16 cellular contexts compared by ENCODE assay signal in genomic region chr4:15672096-15672495, GRCh38. TPM values are rescaled to one million over a fixed set of nuclear protein-coding genes. Genes with fewer than 3 reads are reported as not detected.
DNase-seq lines count a peak whose midpoint lies in the region; ATAC-seq and TF ChIP-seq lines count a peak whose summit lies in the region.
"Had no signal": no experiment of that assay in that cellular context is flagged by ENCODE, and none has a peak within 500 bp of the region (broad histone marks: within the 10 kb centered on the region; RNA-seq: fewer than 3 reads in every experiment).

No MANE protein-coding gene starts in this region.

- no peak overlapping the region for H3K18ac ChIP-seq in mesenchymal stem cell (ENCODE audit: low read depth in 1 of 2, low read length in 2 of 2)

- H3K4me1 Mint-ChIP-seq in MCF 10A (ENCODE audit: insufficient read depth, unreplicated experiment), result peaks cover 19% of the 10 kb centered on the region

- H3K9me3 ChIP-seq in breast epithelium (no peaks in the 10 kb centered on the region), Loucy (ENCODE audit: insufficient read depth, low read depth, low read length) (no peaks in the 10 kb centered on the region), mesenchymal stem cell (ENCODE audit: control insufficient read depth, low read length) (no peaks in the 10 kb centered on the region)

- CTCF ChIA-PET in MCF 10A (lab: Yijun Ruan, JAX), result interaction anchor here (1.1 to 2.7 kb wide), 2 partner anchors 12 to 193 kb away, joined by 3 to 10 read pairs; no protein-coding TSS in a partner anchor

- H3K4ac ChIP-seq in mesenchymal stem cell (ENCODE audit: low read depth in 1 of 2, low read length in 2 of 2), result no peak overlapping the region

- no peak overlapping the region for H2BK120ac ChIP-seq in mesenchymal stem cell (ENCODE audit: low read depth, low read length)

- H2AK5ac ChIP-seq in mesenchymal stem cell (ENCODE audit: low read length, severe bottlenecking), result no peak overlapping the region

- H2BK12ac ChIP-seq in mesenchymal stem cell (ENCODE audit: low read length in 2 of 2), result no peak overlapping the region

- H3K4me3 ChIP-seq in breast epithelium (no peak overlapping the region), Loucy (ENCODE audit: low read length, poor library complexity, severe bottlenecking) (peak overlapping the region; percentile 1), mesenchymal stem cell (ENCODE audit: insufficient read depth in 1 of 2, low read depth in 1 of 2, low read length in 2 of 2) (no peak overlapping the region)
- H3K4me3 ChIP-seq: GM23248 had no signal

- no peak overlapping the region for H3K23ac ChIP-seq in mesenchymal stem cell (ENCODE audit: low read length in 2 of 2)

- peak overlapping the region; percentile 20 for H3K9ac ChIP-seq in Loucy (ENCODE audit: low read depth, low read length, poor library complexity, severe bottlenecking)
- no peak overlapping the region for H3K9ac ChIP-seq in mesenchymal stem cell (ENCODE audit: low read length)
- H3K9ac ChIP-seq: GM23248 had no signal

- no peak for TF ChIP-seq POLR2A in breast epithelium (IDR thresholded peaks at IDR 0.05)

- H3F3A ChIP-seq in Loucy (ENCODE audit: low read depth), result peaks cover 24% of the 10 kb centered on the region

- no peak overlapping the region for H2BK5ac ChIP-seq in mesenchymal stem cell (ENCODE audit: low read depth, low read length, poor library complexity, severe bottlenecking)

- H3K4me2 ChIP-seq in Loucy (ENCODE audit: low read depth, low read length, poor library complexity, severe bottlenecking) (peak overlapping the region; percentile 70), mesenchymal stem cell (ENCODE audit: low read length, poor library complexity, severe bottlenecking) (no peak overlapping the region)

- H4K8ac ChIP-seq in mesenchymal stem cell (ENCODE audit: low read length), result peak overlapping the region; percentile 54

- H3K14ac ChIP-seq in mesenchymal stem cell (ENCODE audit: low read length in 2 of 2), result no peak overlapping the region

- H3K36me3 Mint-ChIP-seq in MCF 10A (ENCODE audit: insufficient read depth, unreplicated experiment), result peaks cover 12% of the 10 kb centered on the region

- DNase-seq in MCF 10A (ENCODE audit: unreplicated experiment), result no peak
- DNase-seq in breast epithelium (ENCODE audit: low spot score in 2 of 2), result no peak
- DNase-seq in mesenchymal stem cell, result no peak
- DNase-seq in activated CD8-positive, alpha-beta memory T cell treated with anti-CD3 and anti-CD28 coated beads, Interleukin-2, amount 50 U/mL, for 4 hours, result no peak
- no peak for DNase-seq in NCI-H82 treated with DMSO at 0.1 percent for 48 hours (lab: John Stamatoyannopoulos, UW; ENCODE audit: unreplicated experiment)
- DNase-seq: CD4-positive, alpha-beta T cell; DMS153; DMS79 treated with DMSO at 0.1 percent for 48 hours; GDM1; GM23248 had no signal

- H3K9me3 Mint-ChIP-seq in MCF 10A (ENCODE audit: unreplicated experiment), result no peaks in the 10 kb centered on the region
- H3K9me3 Mint-ChIP-seq: CD4-positive, alpha-beta T cell had no signal

- no peaks in the 10 kb centered on the region for H3K27me3 ChIP-seq in breast epithelium
- no peaks in the 10 kb centered on the region for H3K27me3 ChIP-seq in Loucy (ENCODE audit: insufficient read depth, low read length, poor library complexity, severe bottlenecking)
- H3K27me3 ChIP-seq in mesenchymal stem cell (ENCODE audit: control insufficient read depth in 1 of 2, insufficient read depth in 1 of 2, low read length in 2 of 2), result no peaks in the 10 kb centered on the region

- POLR2A ChIA-PET in MCF 10A (lab: Yijun Ruan, JAX), result interaction anchor here (0.7 to 4.1 kb wide), 7 partner anchors 8 to 185 kb away, joined by 3 to 36 read pairs (median 7); partner anchors contain the start of genes FAM200B and FBXL5

- H3K79me2 ChIP-seq in Loucy (ENCODE audit: insufficient read depth, low read length), result peaks cover 52% of the 10 kb centered on the region

- H3K27me3 Mint-ChIP-seq in MCF 10A (ENCODE audit: insufficient read depth, unreplicated experiment), result no peaks in the 10 kb centered on the region
- H3K27me3 Mint-ChIP-seq: CD4-positive, alpha-beta T cell had no signal

- H2BK15ac ChIP-seq in mesenchymal stem cell (ENCODE audit: low read depth, poor library complexity, severe bottlenecking), result no peak overlapping the region

- peak overlapping the region; percentile 57 for H3K27ac Mint-ChIP-seq in MCF 10A (ENCODE audit: low read depth, unreplicated experiment)
- H3K27ac Mint-ChIP-seq: CD4-positive, alpha-beta T cell had no signal

- intact Hi-C loops in MCF 10A (cut with micrococcal nuclease) (no loop called here), breast epithelium (cut with DNase I; ENCODE audit: low total_unique reads) (no loop called here)

- WGBS in mesenchymal stem cell, result 97% methylated on average over 3 of the region's 3 CpGs

- H3K4me3 Mint-ChIP-seq in MCF 10A (ENCODE audit: unreplicated experiment), result no peak overlapping the region
- H3K4me3 Mint-ChIP-seq: CD4-positive, alpha-beta T cell had no signal

- H3K79me1 ChIP-seq in mesenchymal stem cell (replicated peaks; ENCODE audit: low read length, poor library complexity, severe bottlenecking), result peaks cover 4% of the 10 kb centered on the region

- no peak overlapping the region for H4K91ac ChIP-seq in mesenchymal stem cell (ENCODE audit: low read length)

- ATAC-seq in GM18909 (IDR thresholded peaks at IDR 0.05; ENCODE audit: poor library complexity, unreplicated experiment), result no peak
- no peak for ATAC-seq in GM18858 (IDR thresholded peaks at IDR 0.05; ENCODE audit: unreplicated experiment)
- ATAC-seq: HCT116 had no signal

- H3K9me2 ChIP-seq in Loucy (replicated peaks; ENCODE audit: low read depth, low read length), result no peaks in the 10 kb centered on the region

- H4K20me1 ChIP-seq in Loucy (ENCODE audit: insufficient read depth, low read length, poor library complexity, severe bottlenecking), result peaks cover 3% of the 10 kb centered on the region

- no peak overlapping the region for H2AFZ ChIP-seq in Loucy (ENCODE audit: low read length)
- H2AFZ ChIP-seq in mesenchymal stem cell (ENCODE audit: low read depth, low read length), result no peak overlapping the region
- H2AFZ ChIP-seq: GM23248 had no signal

- TF ChIP-seq CTCF in MCF 10A (IDR thresholded peaks at IDR 0.05; ENCODE audit: unreplicated experiment) (no peak), breast epithelium (IDR thresholded peaks at IDR 0.05) (no peak), Loucy (conservative IDR thresholded peaks at IDR 0.05; ENCODE audit: low read length) (no peak)

- H3K36me3 ChIP-seq in breast epithelium, result no peaks in the 10 kb centered on the region
- no peaks in the 10 kb centered on the region for H3K36me3 ChIP-seq in Loucy (ENCODE audit: insufficient read depth, low read length)
- H3K36me3 ChIP-seq in mesenchymal stem cell (ENCODE audit: control insufficient read depth in 1 of 2, insufficient read depth in 2 of 2, low read depth in 1 of 2, low read length in 2 of 2), result peaks cover 0 to 8% of the 10 kb centered on the region in 2 experiments

- H3K4me1 ChIP-seq in breast epithelium (no peaks in the 10 kb centered on the region), Loucy (ENCODE audit: insufficient read depth, low read length, poor library complexity, severe bottlenecking) (peaks cover 71% of the 10 kb centered on the region), mesenchymal stem cell (ENCODE audit: control insufficient read depth, insufficient read depth, low read depth, low read length) (no peaks in the 10 kb centered on the region)

- BruUV-seq in MCF 10A (replicated peaks; lab: Mats Ljungman, UMichigan), result no TSS peak

- H3K27ac ChIP-seq in breast epithelium (no peak overlapping the region), mesenchymal stem cell (ENCODE audit: low read length, poor library complexity, severe bottlenecking) (no peak overlapping the region)
- H3K27ac ChIP-seq: 22Rv1, GM23248, HL-60 had no signal

RNA-seq across cellular contexts. Expression of gene FAM200B, which starts 9.5 kb away (rescaled TPM):
- total RNA-seq in MCF 10A (2022) (33.6 and 46.5 TPM in 2 replicates), breast epithelium (10 to 100 TPM; 34.7 to 66.9 (median 55.9) TPM)
- 71.6 TPM for polyA plus RNA-seq in mesenchymal stem cell (2013, experiment 1 of 2)
- 72.1 TPM for polyA plus RNA-seq in mesenchymal stem cell (2013, experiment 2 of 2)

RNA-seq across cellular contexts. Expression of gene FBXL5, which starts 16.9 kb away (rescaled TPM):
- total RNA-seq in MCF 10A (2022) (68.0 and 96.8 TPM in 2 replicates), breast epithelium (100 to 1,000 TPM; 178 to 231 (median 202) TPM)
- polyA plus RNA-seq in mesenchymal stem cell (2013, experiment 1 of 2), result 31.5 TPM
- 32.3 TPM for polyA plus RNA-seq in mesenchymal stem cell (2013, experiment 2 of 2)

RNA-seq across cellular contexts. Expression of gene BST1, which starts 30.8 kb away (rescaled TPM):
- total RNA-seq in MCF 10A (2022) (0.93 and 1.1 TPM in 2 replicates), breast epithelium (10 to 100 TPM in 1 of 3 donors, 1 to 10 TPM in 2; 6.4 to 16.6 (median 7.5) TPM)
- 0.22 TPM for polyA plus RNA-seq in mesenchymal stem cell (2013, experiment 1 of 2)
- 0.37 TPM for polyA plus RNA-seq in mesenchymal stem cell (2013, experiment 2 of 2)
